Comparison of ENCODE assay signal across 20 cellular contexts in the genomic region with DNA sequence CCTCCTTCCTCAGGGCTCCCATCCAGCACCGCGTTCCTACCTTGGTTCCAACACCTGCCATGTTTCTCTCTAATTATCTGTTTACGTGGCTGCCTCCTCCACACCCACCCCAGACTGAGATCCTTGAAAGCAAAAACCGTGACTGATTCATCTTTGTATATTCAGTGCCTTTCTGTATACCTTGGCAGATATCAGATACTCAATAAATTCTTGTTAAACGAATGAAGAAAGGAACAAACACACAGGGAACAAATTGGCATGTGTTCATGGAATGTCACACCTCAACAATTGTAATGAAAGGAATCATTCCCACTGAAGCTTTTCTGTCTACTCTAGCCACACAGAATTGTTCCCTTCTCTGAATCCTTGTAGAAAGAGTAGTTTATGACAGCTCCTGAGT. TPM values are rescaled to one million over a fixed set of nuclear protein-coding genes. Genes with fewer than 3 reads are reported as not detected.
DNase-seq lines count a peak whose midpoint lies in the region; ATAC-seq and TF ChIP-seq lines count a peak whose summit lies in the region.
"Had no signal": no experiment of that assay in that cellular context is flagged by ENCODE, and none has a peak within 500 bp of the region (broad histone marks: within the 10 kb centered on the region; RNA-seq: fewer than 3 reads in every experiment).

No MANE protein-coding gene starts in this region.

- no peaks in the 10 kb centered on the region for H3K36me3 ChIP-seq in prostate gland

- TF ChIP-seq POLR2A in prostate gland (IDR thresholded peaks at IDR 0.05), result no peak

- DNase-seq in NCI-H1105 treated with DMSO at 0.1 percent for 48 hours (lab: John Stamatoyannopoulos, UW) (peak; percentile 49), NCI-H1105 (lab: John Stamatoyannopoulos, UW) (no peak), NCI-H748 treated with DMSO at 0.1 percent for 48 hours (lab: John Stamatoyannopoulos, UW) (peak; percentile 42), prostate gland (ENCODE audit: low spot score) (peak; percentile 40)
- DNase-seq in stimulated activated CD8-positive, alpha-beta memory T cell treated with anti-CD3 and anti-CD28 coated beads, Interleukin-4, amount 100 ng/mL, for 48 hours, result no peak
- DNase-seq in activated CD8-positive, alpha-beta memory T cell treated with anti-CD3 and anti-CD28 coated beads, Interleukin-2, amount 50 U/mL, for 48 hours, result no peak
- DNase-seq: 8988T; Calu3; CD4-positive, alpha-beta memory T cell; GDM1; NCI-H1930; NCI-H446 treated with DMSO at 0.1 percent for 48 hours; NCI-H774; PC-9 had no signal

- no peaks in the 10 kb centered on the region for H3K4me1 ChIP-seq in prostate gland (replicated peaks)

- 21% methylated on average over 5 of the region's 5 CpGs for WGBS in prostate gland

- TF ChIP-seq CTCF in prostate gland (IDR thresholded peaks at IDR 0.05), result no peak

- no peaks in the 10 kb centered on the region for H3K27me3 ChIP-seq in prostate gland (replicated peaks; ENCODE audit: insufficient read depth)

- intact Hi-C loops in prostate gland (cut with DNase I), result no loop called here

- no peak overlapping the region for H3K4me3 ChIP-seq in prostate gland
- H3K4me3 ChIP-seq: GM12878, GM23338, PC-9 had no signal

- no peak for TF ChIP-seq EP300 in Ishikawa (IDR thresholded peaks at IDR 0.05; ENCODE audit: borderline replicate concordance)

- no peak overlapping the region for H3K27ac ChIP-seq in prostate gland
- H3K27ac ChIP-seq: PC-9 had no signal

- TF ChIP-seq RAD21 in Ishikawa (IDR thresholded peaks at IDR 0.05; ENCODE audit: low read depth), result no peak

- no peaks in the 10 kb centered on the region for H3K9me3 ChIP-seq in prostate gland

- no peak for ATAC-seq in GM21825 (IDR thresholded peaks at IDR 0.05; ENCODE audit: unreplicated experiment)
- ATAC-seq: GM12878, GM23338, HCT116 had no signal

TF ChIP-seq in Ishikawa, 13 proteins besides CTCF, POLR2A, EP300 and RAD21:
- TF ChIP-seq YY1 (IDR thresholded peaks at IDR 0.05; ENCODE audit: low read depth), result no peak
- TF ChIP-seq NFIC (IDR thresholded peaks at IDR 0.05), result peak; percentile 23; the same call in 1 of the 2 replicates

RNA-seq across cellular contexts. Expression of gene LRRC55, which starts 20.4 kb away (rescaled TPM):
- under 1 TPM in 1 of 2 donors, not detected in 1; 0.23 TPM for total RNA-seq in prostate gland
- total RNA-seq: Calu3; CD4-positive, alpha-beta memory T cell; GM12878; PC-9; SK-MEL-5 had no signal

Comparison
In these comparisons a context has a peak if more than half of its experiments do, and no peak if none do; other contexts are left out.
1. DNase-seq: peak in NCI-H1105 treated with DMSO at 0.1 percent for 48 hours (single experiment), NCI-H748 treated with DMSO at 0.1 percent for 48 hours (single experiment) and prostate gland (single experiment); none in NCI-H1105 (single experiment), stimulated activated CD8-positive, alpha-beta memory T cell treated with anti-CD3 and anti-CD28 coated beads, Interleukin-4, amount 100 ng/mL, for 48 hours (single experiment) and activated CD8-positive, alpha-beta memory T cell treated with anti-CD3 and anti-CD28 coated beads, Interleukin-2, amount 50 U/mL, for 48 hours (single experiment).